8 cellular contexts compared by ENCODE assay signal in the genomic region with DNA sequence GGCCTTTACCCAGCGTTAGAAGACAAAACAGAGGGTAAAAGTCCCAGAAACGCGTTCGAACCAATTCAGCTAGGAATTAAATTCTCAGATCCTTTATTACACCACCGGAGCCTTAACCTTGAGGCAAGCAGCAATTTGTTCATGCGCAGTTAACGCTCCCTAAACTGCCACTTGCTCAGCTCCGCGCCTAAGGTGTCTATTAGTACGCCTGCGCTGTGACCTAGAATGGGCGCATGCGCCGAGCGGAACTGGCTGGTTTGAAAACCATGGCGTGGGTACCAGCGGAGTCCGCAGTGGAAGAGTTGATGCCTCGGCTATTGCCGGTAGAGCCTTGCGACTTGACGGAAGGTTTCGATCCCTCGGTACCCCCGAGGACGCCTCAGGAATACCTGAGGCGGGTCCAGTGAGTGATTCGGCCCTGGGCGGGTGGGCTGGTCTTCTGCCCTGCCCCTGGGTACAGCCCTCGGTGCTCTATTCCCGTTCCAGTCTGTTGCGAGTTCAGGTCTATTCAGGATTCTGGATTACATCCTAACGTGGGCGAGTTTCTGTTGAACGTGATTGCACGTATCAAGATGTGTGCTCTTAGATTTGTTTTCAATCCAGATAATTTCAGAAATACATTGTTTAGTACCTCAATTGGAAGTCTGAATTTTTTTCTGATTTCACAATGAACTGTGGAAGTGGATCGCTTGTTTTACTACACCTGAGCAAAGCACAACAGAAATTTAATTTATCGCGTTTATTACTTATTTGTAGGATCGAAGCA. TPM values are rescaled to one million over a fixed set of nuclear protein-coding genes. Genes with fewer than 3 reads are reported as not detected.
DNase-seq lines count a peak whose midpoint lies in the region; ATAC-seq, FAIRE-seq and TF ChIP-seq lines count a peak whose summit lies in the region.

A gene with protein sequence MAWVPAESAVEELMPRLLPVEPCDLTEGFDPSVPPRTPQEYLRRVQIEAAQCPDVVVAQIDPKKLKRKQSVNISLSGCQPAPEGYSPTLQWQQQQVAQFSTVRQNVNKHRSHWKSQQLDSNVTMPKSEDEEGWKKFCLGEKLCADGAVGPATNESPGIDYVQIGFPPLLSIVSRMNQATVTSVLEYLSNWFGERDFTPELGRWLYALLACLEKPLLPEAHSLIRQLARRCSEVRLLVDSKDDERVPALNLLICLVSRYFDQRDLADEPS (plus strand): TSS at position 251 of the 766 bp plus-strand sequence. CDS start 16 bp downstream, at position 267.

- peak within 1 kb of the TSS; percentile 94 for H3K4me3 Mint-ChIP-seq in natural killer cell treated with Interleukin-12 subunit alpha and Interleukin-12 subunit beta and Interleukin-15 and Interleukin-18, amount 100 ng/mL, for 72 hours

- no peaks in the 10 kb centered on the region for H3F3A ChIP-seq in Loucy (ENCODE audit: low read depth)

- no peaks in the 10 kb centered on the region for H4K20me1 ChIP-seq in Loucy (ENCODE audit: insufficient read depth, low read length, poor library complexity, severe bottlenecking)

- peak; percentile 99 for ATAC-seq in natural killer cell treated with Interleukin-12 subunit alpha and Interleukin-12 subunit beta and Interleukin-15 and Interleukin-18, amount 100 ng/mL, for 72 hours
- peak; percentile 97 for ATAC-seq in stimulated activated naive CD8-positive, alpha-beta T cell treated with anti-CD3 and anti-CD28 coated beads, Interleukin-15, Interleukin-2, amounts not matched to agents 100 U/mL and 50 U/mL, for 24 hours

- DNase-seq in EL (peak; percentile 96), H54 (ENCODE audit: insufficient read length, low spot score) (peak; percentile 79), fibroblast of pulmonary artery (ENCODE audit: low read depth) (peak; percentile 97)
- DNase-seq in activated T-helper 9 cell treated with anti-CD3 and anti-CD28 coated beads, Interleukin-2, amount 50 U/mL, for 16 hours (ENCODE audit: low read depth): peak; percentile 90
- DNase-seq in natural killer cell treated with Interleukin-12 subunit alpha and Interleukin-12 subunit beta and Interleukin-15 and Interleukin-18, amount 100 ng/mL, for 72 hours (ENCODE audit: low spot score): peak; percentile 95
- peak; percentile 95 for DNase-seq in stimulated activated naive CD8-positive, alpha-beta T cell treated with anti-CD3 and anti-CD28 coated beads, Interleukin-15, Interleukin-2, amounts not matched to agents 100 U/mL and 50 U/mL, for 24 hours

- H3K9me3 ChIP-seq in Loucy (ENCODE audit: insufficient read depth, low read depth, low read length): no peaks in the 10 kb centered on the region

- H3K27me3 ChIP-seq in Loucy (ENCODE audit: insufficient read depth, low read length, poor library complexity, severe bottlenecking): peaks cover 7% of the 10 kb centered on the region

- peak; percentile 96 for FAIRE-seq in H54 (lab: Jason Lieb, UNC)

- peak within 1 kb of the TSS; percentile 84 for H3K4me3 ChIP-seq in Loucy (ENCODE audit: low read length, poor library complexity, severe bottlenecking)
- peak within 1 kb of the TSS; percentile 74 for H3K4me3 ChIP-seq in fibroblast of pulmonary artery (replicated peaks; ENCODE audit: low read depth, low read length)

- peaks cover 25% of the 10 kb centered on the region for H3K79me2 ChIP-seq in Loucy (ENCODE audit: insufficient read depth, low read length)

- H3K36me3 Mint-ChIP-seq in natural killer cell treated with Interleukin-12 subunit alpha and Interleukin-12 subunit beta and Interleukin-15 and Interleukin-18, amount 100 ng/mL, for 72 hours: no peaks in the 10 kb centered on the region

- no peaks in the 10 kb centered on the region for H3K9me3 Mint-ChIP-seq in natural killer cell treated with Interleukin-12 subunit alpha and Interleukin-12 subunit beta and Interleukin-15 and Interleukin-18, amount 100 ng/mL, for 72 hours

- H3K9me2 ChIP-seq in Loucy (replicated peaks; ENCODE audit: low read depth, low read length): no peaks in the 10 kb centered on the region

- H3K9ac ChIP-seq in Loucy (ENCODE audit: low read depth, low read length, poor library complexity, severe bottlenecking): peak within 1 kb of the TSS; percentile 79

- H3K4me2 ChIP-seq in Loucy (ENCODE audit: low read depth, low read length, poor library complexity, severe bottlenecking): peak within 1 kb of the TSS; percentile 91

- TF ChIP-seq POLR2A in H54 (IDR thresholded peaks at IDR 0.05; ENCODE audit: low read depth, low read length) (peak; percentile 83), Raji (IDR thresholded peaks at IDR 0.05; ENCODE audit: insufficient read depth, low read depth, low read length) (peak; percentile 99)

- no peaks in the 10 kb centered on the region; the same call in 1 of the 2 replicates for H3K36me3 ChIP-seq in Loucy (ENCODE audit: insufficient read depth, low read length)

- peak within 1 kb of the TSS; percentile 87 to 96 for H3K27ac Mint-ChIP-seq in natural killer cell treated with Interleukin-12 subunit alpha and Interleukin-12 subunit beta and Interleukin-15 and Interleukin-18, amount 100 ng/mL, for 72 hours

- no peak for TF ChIP-seq CTCF in Loucy (conservative IDR thresholded peaks at IDR 0.05; ENCODE audit: low read length)
- no peak for TF ChIP-seq CTCF in fibroblast of pulmonary artery (IDR thresholded peaks at IDR 0.05; ENCODE audit: low read length, missing control alignments)

- peak within 1 kb of the TSS; percentile 85 for H2AFZ ChIP-seq in Loucy (ENCODE audit: low read length)

- H3K4me1 ChIP-seq in Loucy (ENCODE audit: insufficient read depth, low read length, poor library complexity, severe bottlenecking): peaks cover 19% of the 10 kb centered on the region

- peaks cover 10 to 11% of the 10 kb centered on the region in 2 donors for H3K4me1 Mint-ChIP-seq in natural killer cell treated with Interleukin-12 subunit alpha and Interleukin-12 subunit beta and Interleukin-15 and Interleukin-18, amount 100 ng/mL, for 72 hours (ENCODE audit: low read depth in 2 of 2)

- peaks cover 0 to 5% of the 10 kb centered on the region in 2 donors for H3K27me3 Mint-ChIP-seq in natural killer cell treated with Interleukin-12 subunit alpha and Interleukin-12 subunit beta and Interleukin-15 and Interleukin-18, amount 100 ng/mL, for 72 hours

RNA-seq across cellular contexts. Expression of the gene that starts here (rescaled TPM):
- total RNA-seq in natural killer cell treated with Interleukin-12 subunit alpha and Interleukin-12 subunit beta and Interleukin-15 and Interleukin-18, amount 100 ng/mL, for 72 hours: 10 to 100 TPM; 15.6 to 29.7 TPM

Comparison
In these comparisons a context has a peak if more than half of its experiments do, and no peak if none do; other contexts are left out.
1. Peak in every context shown above with its lines: DNase-seq, ATAC-seq and H3K4me3 ChIP-seq.